9 cellular contexts compared by ENCODE assay signal in the genomic region with DNA sequence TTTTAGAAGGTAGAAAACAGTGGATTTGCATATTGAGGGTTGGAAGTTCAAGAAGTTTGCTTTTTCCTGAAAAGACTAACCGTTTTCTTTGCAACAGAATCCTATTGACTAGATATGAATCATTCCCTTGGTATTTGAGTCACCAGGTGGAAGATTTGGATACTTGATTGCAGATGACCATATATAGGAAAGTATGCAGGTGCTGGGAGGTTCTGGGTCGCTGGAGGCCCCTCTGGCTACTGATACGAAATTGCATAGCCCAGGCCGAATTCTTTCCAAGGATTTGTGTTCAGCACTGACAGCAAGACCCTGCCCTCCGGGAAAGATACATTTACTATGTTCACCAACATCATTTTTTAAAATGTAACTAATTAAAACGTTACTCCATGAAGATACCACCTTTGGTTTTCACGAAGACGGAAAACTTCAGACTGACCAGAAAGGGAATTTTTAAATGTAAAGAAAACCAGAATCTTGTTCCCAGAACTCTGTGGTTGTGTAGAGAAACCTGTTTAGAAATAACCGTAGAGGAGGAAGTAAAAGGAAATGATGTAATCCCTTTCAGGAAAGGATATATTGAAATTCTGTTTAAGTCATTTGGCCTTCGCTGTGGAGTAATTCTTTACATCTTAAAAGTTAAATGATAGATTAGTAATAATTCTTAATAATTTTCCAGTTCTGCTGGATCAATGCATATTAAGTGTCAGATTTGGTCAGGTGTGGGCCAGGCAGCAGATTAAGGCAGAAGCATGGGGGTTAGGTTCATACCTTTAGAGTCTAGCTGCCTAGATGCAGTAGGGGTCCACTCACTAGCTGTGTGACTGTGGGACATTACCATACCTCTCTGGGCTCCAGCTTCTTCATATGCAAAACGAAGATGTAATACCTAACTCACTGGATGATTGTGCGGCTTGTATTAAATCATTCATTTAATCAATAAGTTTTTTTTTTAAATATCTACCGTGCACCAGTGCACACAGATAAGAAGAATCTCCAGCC. TPM values are rescaled to one million over a fixed set of nuclear protein-coding genes. Genes with fewer than 3 reads are reported as not detected.
DNase-seq lines count a peak whose midpoint lies in the region; FAIRE-seq and TF ChIP-seq lines count a peak whose summit lies in the region.
"Had no signal": no experiment of that assay in that cellular context is flagged by ENCODE, and none has a peak within 500 bp of the region (broad histone marks: within the 10 kb centered on the region; RNA-seq: fewer than 3 reads in every experiment).

No MANE protein-coding gene starts in this region.

- FAIRE-seq in GM19239 (lab: Jason Lieb, UNC), result peak; percentile 44

- H3K27ac Mint-ChIP-seq in endodermal cell, result peak overlapping the region; percentile 73
- H3K27ac Mint-ChIP-seq in nephron, result peak overlapping the region; percentile 65 to 81 (median 79)

- H3K27me3 Mint-ChIP-seq in endodermal cell (ENCODE audit: insufficient read depth), result peaks cover 30% of the 10 kb centered on the region
- H3K27me3 Mint-ChIP-seq in nephron (ENCODE audit: low read depth), result peaks cover 36% of the 10 kb centered on the region

- H3K27me3 ChIP-seq in endodermal cell (ENCODE audit: control insufficient read depth, insufficient read depth, low read length, poor library complexity, severe bottlenecking), result no peaks in the 10 kb centered on the region

- H3K9me3 Mint-ChIP-seq in endodermal cell (peaks cover 18% of the 10 kb centered on the region), nephron (no peaks in the 10 kb centered on the region)

- DNase-seq in GM19239 (ENCODE audit: insufficient read length, low spot score) (no peak), NCI-H526 treated with DMSO at 0.1 percent for 48 hours (lab: John Stamatoyannopoulos, UW) (peak; percentile 36), endodermal cell (peak; percentile 88), posterior vena cava (ENCODE audit: low spot score) (no peak), GM19238 (ENCODE audit: insufficient read length, low spot score) (no peak), NCI-H2196 treated with DMSO at 0.1 percent for 48 hours (lab: John Stamatoyannopoulos, UW; ENCODE audit: unreplicated experiment) (no peak)
- no peak for DNase-seq in central memory CD4-positive, alpha-beta T cell

- H3K9ac ChIP-seq in endodermal cell (ENCODE audit: extremely low read depth, low read length, poor library complexity, severe bottlenecking), result peak overlapping the region; percentile 98

- TF ChIP-seq CTCF in endodermal cell (conservative IDR thresholded peaks at IDR 0.05) (no peak), nephron (IDR thresholded peaks at IDR 0.05; ENCODE audit: unreplicated experiment in 3 of 3) (no peak)

- peaks cover 45% of the 10 kb centered on the region for H3K36me3 ChIP-seq in endodermal cell (ENCODE audit: control insufficient read depth, insufficient read depth, low read length)

- intact Hi-C loops in posterior vena cava (cut with DNase I), result no loop called here

- WGBS in endodermal cell (ENCODE audit: insufficient coverage in 1 of 2, insufficient read length in 1 of 2), 2 experiments, result 35 to 47% methylated on average over 6 to 12 of the region's 13 CpGs

- H3K4me1 Mint-ChIP-seq in endodermal cell, result peaks cover 17% of the 10 kb centered on the region
- peaks cover 5% of the 10 kb centered on the region for H3K4me1 Mint-ChIP-seq in nephron

- no peak overlapping the region for H3K27ac ChIP-seq in endodermal cell (ENCODE audit: low read depth, low read length)

- H3K4me3 Mint-ChIP-seq in endodermal cell, result peak overlapping the region; percentile 67
- peak overlapping the region; percentile 58 to 69 (median 61) for H3K4me3 Mint-ChIP-seq in nephron

- H3K9me3 ChIP-seq in endodermal cell (ENCODE audit: control insufficient read depth, low read length), result peaks cover 39% of the 10 kb centered on the region

- H3K4me3 ChIP-seq in endodermal cell (ENCODE audit: low read length), result peak overlapping the region; percentile 81

- peaks cover 4% of the 10 kb centered on the region for H3K4me1 ChIP-seq in endodermal cell (ENCODE audit: control insufficient read depth, insufficient read depth, low read length)

- H3K36me3 Mint-ChIP-seq in endodermal cell (ENCODE audit: low read depth) (peaks cover 29% of the 10 kb centered on the region), nephron (ENCODE audit: low read depth) (no peaks in the 10 kb centered on the region)

RNA-seq across cellular contexts. Expression of gene ANXA3, which starts 1.1 kb away (rescaled TPM):
- total RNA-seq in endodermal cell (10 to 100 TPM; 25.5 to 43.9 TPM), posterior vena cava (10 to 100 TPM; 13.8 to 20.0 TPM)
- polyA plus RNA-seq in endodermal cell (2013, experiment 1 of 2), result 23.0 TPM
- 31.4 TPM for polyA plus RNA-seq in endodermal cell (2013, experiment 2 of 2)
- total RNA-seq: myocyte had no signal

Comparison
In these comparisons a context has a peak if more than half of its experiments do, and no peak if none do; other contexts are left out.
1. DNase-seq: peak in NCI-H526 treated with DMSO at 0.1 percent for 48 hours (single experiment) and endodermal cell (single experiment); none in GM19239 (single experiment), central memory CD4-positive, alpha-beta T cell (single experiment), posterior vena cava (single experiment), GM19238 (single experiment) and NCI-H2196 treated with DMSO at 0.1 percent for 48 hours (single experiment).